In genomic region chr13:40640845-40641458, GRCh38 we compare ENCODE assay signal across 15 cellular contexts. TPM values are rescaled to one million over a fixed set of nuclear protein-coding genes. Genes with fewer than 3 reads are reported as not detected.
A peak's percentile ranks its signal among the peaks of the same experiment; 100 is the strongest.
DNase-seq lines count a peak whose midpoint lies in the region; ATAC-seq and TF ChIP-seq lines count a peak whose summit lies in the region.
"Had no signal": no experiment of that assay in that cellular context is flagged by ENCODE, and none has a peak within 500 bp of the region (broad histone marks: within the 10 kb centered on the region; RNA-seq: fewer than 3 reads in every experiment).

No MANE protein-coding gene starts in this region.

- peak overlapping the region; percentile 52 for H3K27ac Mint-ChIP-seq in activated B cell treated with CpG ODN at 0.5 μM for 24 hours
- peak overlapping the region; percentile 42 to 55 for H3K27ac Mint-ChIP-seq in effector memory CD8-positive, alpha-beta T cell

- no peaks in the 10 kb centered on the region for H3K9me3 Mint-ChIP-seq in activated B cell treated with CpG ODN at 0.5 μM for 24 hours
- no peaks in the 10 kb centered on the region for H3K9me3 Mint-ChIP-seq in effector memory CD8-positive, alpha-beta T cell

- no peak overlapping the region for H3K4me3 ChIP-seq in uterus
- H3K4me3 ChIP-seq: heart left ventricle, lung, thoracic aorta had no signal

- ATAC-seq in activated B cell treated with CpG ODN at 0.5 μM for 24 hours (ENCODE audit: low read depth) (no peak), GM19324 (IDR thresholded peaks at IDR 0.05; ENCODE audit: low FRiP score, unreplicated experiment) (no peak)
- ATAC-seq in effector memory CD8-positive, alpha-beta T cell (replicated peaks), result peak; percentile 75

- peaks cover 18 to 25% of the 10 kb centered on the region in 2 donors for H3K4me1 ChIP-seq in uterus
- H3K4me1 ChIP-seq: parathyroid adenoma had no signal

- POLR2A ChIA-PET in activated B cell treated with CpG ODN at 0.5 μM for 24 hours (lab: Charles Lee), result interaction anchor here (1.0 kb wide), 1 partner anchor 13 kb away, joined by 5 read pairs; no protein-coding TSS in a partner anchor

- peaks cover 93% of the 10 kb centered on the region for H3K4me1 Mint-ChIP-seq in activated B cell treated with CpG ODN at 0.5 μM for 24 hours
- peaks cover 55 to 86% of the 10 kb centered on the region in 2 donors for H3K4me1 Mint-ChIP-seq in effector memory CD8-positive, alpha-beta T cell (ENCODE audit: low read depth in 2 of 2)

- peak overlapping the region; percentile 53 to 55 for H3K27ac ChIP-seq in uterus
- H3K27ac ChIP-seq: parathyroid adenoma had no signal

- H3K27me3 Mint-ChIP-seq in activated B cell treated with CpG ODN at 0.5 μM for 24 hours, result no peaks in the 10 kb centered on the region
- no peaks in the 10 kb centered on the region for H3K27me3 Mint-ChIP-seq in effector memory CD8-positive, alpha-beta T cell

- H3K36me3 ChIP-seq in uterus, result no peaks in the 10 kb centered on the region
- H3K36me3 ChIP-seq: heart left ventricle, thoracic aorta had no signal

- CTCF ChIA-PET in activated B cell treated with CpG ODN at 0.5 μM for 24 hours (lab: Charles Lee), result no interaction called here

- no peaks in the 10 kb centered on the region for H3K9me3 ChIP-seq in uterus
- H3K9me3 ChIP-seq: heart left ventricle, thoracic aorta had no signal

- H3K27me3 ChIP-seq in uterus, result no peaks in the 10 kb centered on the region
- H3K27me3 ChIP-seq: heart left ventricle had no signal

- intact Hi-C loops in activated B cell treated with CpG ODN at 0.5 μM for 24 hours (cut with micrococcal nuclease), result loop anchor here (1.0 kb wide), 2 partner anchors 8 to 10 kb away; no protein-coding TSS in a partner anchor
- intact Hi-C loops in uterus (cut with DNase I; ENCODE audit: low total_unique reads), result no loop called here

- peak; percentile 47 for DNase-seq in stimulated activated CD4-positive, alpha-beta T cell treated with anti-CD3 and anti-CD28 coated beads, Interleukin-15, amount 100 ng/mL, for 24 hours
- DNase-seq in stimulated activated CD4-positive, alpha-beta T cell treated with anti-CD3 and anti-CD28 coated beads, Interleukin-1b, Interleukin-23, amount 100 ng/mL, for 48 hours, result no peak
- no peak for DNase-seq in activated B cell treated with CpG ODN at 0.5 μM for 24 hours
- no peak for DNase-seq in effector memory CD8-positive, alpha-beta T cell
- no peak for DNase-seq in uterus
- DNase-seq in NCI-H1092 (lab: John Stamatoyannopoulos, UW), result no peak
- no peak for DNase-seq in DMS79 (lab: John Stamatoyannopoulos, UW)
- DNase-seq: EL, heart left ventricle, NCI-H1436 treated with DMSO at 0.1 percent for 48 hours, T1000 had no signal

- TF ChIP-seq POLR2A in uterus (IDR thresholded peaks at IDR 0.05), result no peak

- TF ChIP-seq CTCF in activated B cell treated with CpG ODN at 0.5 μM for 24 hours (IDR thresholded peaks at IDR 0.05) (no peak), uterus (IDR thresholded peaks at IDR 0.05) (no peak)

- H3K36me3 Mint-ChIP-seq in activated B cell treated with CpG ODN at 0.5 μM for 24 hours (ENCODE audit: low read depth), result peaks cover 12% of the 10 kb centered on the region
- H3K36me3 Mint-ChIP-seq in effector memory CD8-positive, alpha-beta T cell (ENCODE audit: insufficient read depth), result peaks cover 22% of the 10 kb centered on the region

- H3K4me3 Mint-ChIP-seq in activated B cell treated with CpG ODN at 0.5 μM for 24 hours, result peak overlapping the region; percentile 16
- peak overlapping the region; percentile 49 to 61 for H3K4me3 Mint-ChIP-seq in effector memory CD8-positive, alpha-beta T cell

RNA-seq across cellular contexts. Expression of gene FOXO1, which starts 25.5 kb away (rescaled TPM):
- total RNA-seq in activated B cell treated with CpG ODN at 0.5 μM for 24 hours, result 47.5 and 50.4 TPM in 2 replicates
- total RNA-seq in uterus, result 100 to 1,000 TPM in 1 of 4 donors, 10 to 100 TPM in 3; 46.8 to 130 (median 60.9) TPM
